25 cellular contexts compared by ENCODE assay signal in genomic region chr21:42338730-42339715, GRCh38. TPM values are rescaled to one million over a fixed set of nuclear protein-coding genes. Genes with fewer than 3 reads are reported as not detected.
DNase-seq lines count a peak whose midpoint lies in the region; ATAC-seq, FAIRE-seq and TF ChIP-seq lines count a peak whose summit lies in the region.
"Had no signal": no experiment of that assay in that cellular context is flagged by ENCODE, and none has a peak within 500 bp of the region (broad histone marks: within the 10 kb centered on the region; RNA-seq: fewer than 3 reads in every experiment).

No MANE protein-coding gene starts in this region.

- 82% methylated on average over 14 of the region's 17 CpGs for WGBS in mesenchymal stem cell
- WGBS in small intestine, 3 donors, result 85 to 91% (median 86%) methylated on average over 17 of the region's 17 CpGs
- 93 to 95% (median 94%) methylated on average over 13 to 17 of the region's 17 CpGs for WGBS in heart left ventricle, 4 donors

- TF ChIP-seq CTCF in heart left ventricle (IDR thresholded peaks at IDR 0.05), result no peak

- H3K14ac ChIP-seq in mesenchymal stem cell (ENCODE audit: low read length in 2 of 2), result no peak overlapping the region

- no peak overlapping the region for H2BK5ac ChIP-seq in mesenchymal stem cell (ENCODE audit: low read depth, low read length, poor library complexity, severe bottlenecking)

- no peak overlapping the region for H4K8ac ChIP-seq in mesenchymal stem cell (ENCODE audit: low read length)

- no peaks in the 10 kb centered on the region for H3K36me3 Mint-ChIP-seq in activated CD4-positive, alpha-beta T cell treated with anti-CD3 and anti-CD28 coated beads, Interleukin-2, amount 10 ng/mL, durations not matched to agents 24 days and 14 days (ENCODE audit: low read depth)
- H3K36me3 Mint-ChIP-seq in activated T-cell treated with anti-CD3 and anti-CD28 coated beads, Interleukin-2, amount 50 U/mL, for 72 hours (ENCODE audit: insufficient read depth in 2 of 2), result peaks cover 0 to 2% of the 10 kb centered on the region in 2 donors

- FAIRE-seq in small intestine (lab: Jason Lieb, UNC) (no peak), GM19239 (lab: Jason Lieb, UNC) (no peak)
- FAIRE-seq: K562, kidney had no signal

- H3K4me2 ChIP-seq in mesenchymal stem cell (ENCODE audit: low read length, poor library complexity, severe bottlenecking), result no peak overlapping the region
- H3K4me2 ChIP-seq: SK-N-SH had no signal

- no peak overlapping the region for H4K91ac ChIP-seq in mesenchymal stem cell (ENCODE audit: low read length)

- TF ChIP-seq POLR2A in heart left ventricle (IDR thresholded peaks at IDR 0.05), result no peak

- H3K4me1 Mint-ChIP-seq in activated CD4-positive, alpha-beta T cell treated with anti-CD3 and anti-CD28 coated beads, Interleukin-2, amount 10 ng/mL, durations not matched to agents 24 days and 14 days, result peaks cover 8% of the 10 kb centered on the region
- peaks cover 32% of the 10 kb centered on the region for H3K4me1 Mint-ChIP-seq in activated T-cell treated with anti-CD3 and anti-CD28 coated beads, Interleukin-2, amount 50 U/mL, for 72 hours (ENCODE audit: low read depth)
- H3K4me1 Mint-ChIP-seq in stimulated activated naive CD8-positive, alpha-beta T cell treated with anti-CD3 and anti-CD28 coated beads, Interleukin-15, amount 100 ng/mL, for 72 hours, result peaks cover 24% of the 10 kb centered on the region

- H3K9me3 ChIP-seq in mesenchymal stem cell (ENCODE audit: control insufficient read depth, low read length) (no peaks in the 10 kb centered on the region), small intestine (ENCODE audit: control insufficient read depth, low read depth) (no peaks in the 10 kb centered on the region), heart left ventricle (no peaks in the 10 kb centered on the region)
- H3K9me3 ChIP-seq: BE2C, SK-N-SH, transverse colon had no signal

- H3K27ac Mint-ChIP-seq in activated CD4-positive, alpha-beta T cell treated with anti-CD3 and anti-CD28 coated beads, Interleukin-2, amount 10 ng/mL, durations not matched to agents 24 days and 14 days, result no peak overlapping the region
- no peak overlapping the region for H3K27ac Mint-ChIP-seq in activated T-cell treated with anti-CD3 and anti-CD28 coated beads, Interleukin-2, amount 50 U/mL, for 72 hours
- no peak overlapping the region for H3K27ac Mint-ChIP-seq in stimulated activated naive CD8-positive, alpha-beta T cell treated with anti-CD3 and anti-CD28 coated beads, Interleukin-15, amount 100 ng/mL, for 72 hours
- H3K27ac Mint-ChIP-seq: activated T-helper 1 cell treated with anti-CD3 and anti-CD28 coated beads, Interleukin-12 subunit alpha, Interleukin-12 subunit beta, Interleukin-2, Interleukin-4 antibody, amounts not matched to agents 30 ng/mL and 10 ng/mL and 1 ng/mL, durations not matched to agents 14 hours and 24 hours and 36 hours had no signal

- no peak overlapping the region for H3K4me3 Mint-ChIP-seq in activated CD4-positive, alpha-beta T cell treated with anti-CD3 and anti-CD28 coated beads, Interleukin-2, amount 10 ng/mL, durations not matched to agents 24 days and 14 days
- peak overlapping the region; percentile 6 to 37 for H3K4me3 Mint-ChIP-seq in activated T-cell treated with anti-CD3 and anti-CD28 coated beads, Interleukin-2, amount 50 U/mL, for 72 hours
- no peak overlapping the region for H3K4me3 Mint-ChIP-seq in stimulated activated naive CD8-positive, alpha-beta T cell treated with anti-CD3 and anti-CD28 coated beads, Interleukin-15, amount 100 ng/mL, for 72 hours
- H3K4me3 Mint-ChIP-seq: activated naive CD8-positive, alpha-beta T cell treated with anti-CD3 and anti-CD28 coated beads, Interleukin-2, amount 50 U/mL, for 24 hours; activated T-helper 1 cell treated with anti-CD3 and anti-CD28 coated beads, Interleukin-12 subunit alpha, Interleukin-12 subunit beta, Interleukin-2, Interleukin-4 antibody, amounts not matched to agents 30 ng/mL and 10 ng/mL and 1 ng/mL, durations not matched to agents 14 hours and 24 hours and 36 hours had no signal

- peaks cover 13% of the 10 kb centered on the region for H3K4me1 ChIP-seq in mesenchymal stem cell (ENCODE audit: control insufficient read depth, insufficient read depth, low read depth, low read length)
- H3K4me1 ChIP-seq in small intestine (ENCODE audit: control insufficient read depth in 2 of 2, insufficient read depth in 1 of 2, low read depth in 1 of 2, low read length in 1 of 2), result no peaks in the 10 kb centered on the region
- H3K4me1 ChIP-seq in heart left ventricle, result peaks cover 0 to 6% (median 0%) of the 10 kb centered on the region in 12 donors
- H3K4me1 ChIP-seq: BE2C had no signal

- H3K9me3 Mint-ChIP-seq in activated CD4-positive, alpha-beta T cell treated with anti-CD3 and anti-CD28 coated beads, Interleukin-2, amount 10 ng/mL, durations not matched to agents 24 days and 14 days, result no peaks in the 10 kb centered on the region
- H3K9me3 Mint-ChIP-seq in activated T-cell treated with anti-CD3 and anti-CD28 coated beads, Interleukin-2, amount 50 U/mL, for 72 hours, result no peaks in the 10 kb centered on the region
- no peaks in the 10 kb centered on the region for H3K9me3 Mint-ChIP-seq in stimulated activated naive CD8-positive, alpha-beta T cell treated with anti-CD3 and anti-CD28 coated beads, Interleukin-15, amount 100 ng/mL, for 72 hours
- H3K9me3 Mint-ChIP-seq: activated naive CD8-positive, alpha-beta T cell treated with anti-CD3 and anti-CD28 coated beads, Interleukin-2, amount 50 U/mL, for 24 hours had no signal

- H3K4me3 ChIP-seq in mesenchymal stem cell (ENCODE audit: insufficient read depth in 1 of 2, low read depth in 1 of 2, low read length in 2 of 2), result no peak overlapping the region
- H3K4me3 ChIP-seq in small intestine (ENCODE audit: low read depth in 1 of 2, low read length in 2 of 2), result no peak overlapping the region
- no peak overlapping the region for H3K4me3 ChIP-seq in heart left ventricle
- H3K4me3 ChIP-seq: GM23248, K562, transverse colon had no signal

- H3K27me3 ChIP-seq in mesenchymal stem cell (ENCODE audit: control insufficient read depth in 1 of 2, insufficient read depth in 1 of 2, low read length in 2 of 2) (peaks cover 0 to 56% of the 10 kb centered on the region in 2 experiments), small intestine (ENCODE audit: control insufficient read depth in 2 of 2, insufficient read depth in 2 of 2, low read length in 2 of 2) (no peaks in the 10 kb centered on the region), heart left ventricle (peaks cover 0 to 25% (median 4%) of the 10 kb centered on the region in 9 donors)

- peak overlapping the region; percentile 8 for H2AK5ac ChIP-seq in mesenchymal stem cell (ENCODE audit: low read length, severe bottlenecking)

- intact Hi-C loops in activated CD4-positive, alpha-beta T cell treated with anti-CD3 and anti-CD28 coated beads, Interleukin-2, amount 10 ng/mL, durations not matched to agents 24 days and 14 days (cut with micrococcal nuclease), result loop anchor here (1.0 kb wide), 1 partner anchor 111 kb away; no protein-coding TSS in a partner anchor
- intact Hi-C loops in heart left ventricle (cut with DNase I), result loop anchor here in 7 of 10 donors (5.0 to 10.0 kb wide), 4 partner anchors 106 to 194 kb away; no protein-coding TSS in a partner anchor

- H3K79me1 ChIP-seq in mesenchymal stem cell (replicated peaks; ENCODE audit: low read length, poor library complexity, severe bottlenecking), result no peaks in the 10 kb centered on the region

- H2BK12ac ChIP-seq in mesenchymal stem cell (ENCODE audit: low read length in 2 of 2), result no peak overlapping the region

- H3K18ac ChIP-seq in mesenchymal stem cell (ENCODE audit: low read depth in 1 of 2, low read length in 2 of 2), result no peak overlapping the region

- H2BK15ac ChIP-seq in mesenchymal stem cell (ENCODE audit: low read depth, poor library complexity, severe bottlenecking), result no peak overlapping the region

- peak; percentile 12 to 19 for DNase-seq in activated CD4-positive, alpha-beta T cell treated with anti-CD3 and anti-CD28 coated beads, Interleukin-2, amount 50 U/mL, for 48 hours
- no peak for DNase-seq in activated CD4-positive, alpha-beta T cell treated with anti-CD3 and anti-CD28 coated beads, Interleukin-2, amount 10 ng/mL, durations not matched to agents 24 days and 14 days
- peak; percentile 30 to 36 for DNase-seq in activated T-cell treated with anti-CD3 and anti-CD28 coated beads, Interleukin-2, amount 50 U/mL, for 72 hours
- DNase-seq in mesenchymal stem cell (no peak), small intestine (no peak), heart left ventricle (no peak), GM19239 (ENCODE audit: insufficient read length, low spot score) (no peak)
- DNase-seq in stimulated activated naive CD8-positive, alpha-beta T cell treated with anti-CD3 and anti-CD28 coated beads, Interleukin-15, amount 100 ng/mL, for 72 hours, result no peak
- DNase-seq: activated CD4-positive, alpha-beta T cell treated with anti-CD3 and anti-CD28 coated beads for 48 hours; activated naive CD8-positive, alpha-beta T cell treated with anti-CD3 and anti-CD28 coated beads, Interleukin-2, amount 50 U/mL, for 24 hours; brain microvascular endothelial cell; Calu3; cortex of kidney; GM23248; RPMI8226; SK-N-SH; stimulated activated CD4-positive, alpha-beta T cell treated with anti-CD3 and anti-CD28 coated beads, Interleukin-12 subunit alpha, Interleukin-12 subunit beta, amount 100 ng/mL, for 4 hours; transverse colon had no signal

- H3K27me3 Mint-ChIP-seq in activated CD4-positive, alpha-beta T cell treated with anti-CD3 and anti-CD28 coated beads, Interleukin-2, amount 10 ng/mL, durations not matched to agents 24 days and 14 days, result peaks cover 12% of the 10 kb centered on the region
- peaks cover 13% of the 10 kb centered on the region for H3K27me3 Mint-ChIP-seq in activated T-cell treated with anti-CD3 and anti-CD28 coated beads, Interleukin-2, amount 50 U/mL, for 72 hours (ENCODE audit: low read depth)
- no peaks in the 10 kb centered on the region for H3K27me3 Mint-ChIP-seq in stimulated activated naive CD8-positive, alpha-beta T cell treated with anti-CD3 and anti-CD28 coated beads, Interleukin-15, amount 100 ng/mL, for 72 hours
- H3K27me3 Mint-ChIP-seq: activated naive CD8-positive, alpha-beta T cell treated with anti-CD3 and anti-CD28 coated beads, Interleukin-2, amount 50 U/mL, for 24 hours had no signal

- H3K23ac ChIP-seq in mesenchymal stem cell (ENCODE audit: low read length in 2 of 2), result no peak overlapping the region

- H3K36me3 ChIP-seq in mesenchymal stem cell (ENCODE audit: control insufficient read depth in 1 of 2, insufficient read depth in 2 of 2, low read depth in 1 of 2, low read length in 2 of 2), result no peaks in the 10 kb centered on the region
- no peaks in the 10 kb centered on the region for H3K36me3 ChIP-seq in small intestine (ENCODE audit: control insufficient read depth in 2 of 2, insufficient read depth in 2 of 2, low read length in 2 of 2)
- H3K36me3 ChIP-seq in heart left ventricle, result no peaks in the 10 kb centered on the region
- H3K36me3 ChIP-seq: BE2C, brain microvascular endothelial cell, transverse colon had no signal

- H2BK120ac ChIP-seq in mesenchymal stem cell (ENCODE audit: low read depth, low read length), result no peak overlapping the region

- ATAC-seq in activated T-cell treated with anti-CD3 and anti-CD28 coated beads, Interleukin-2, amount 50 U/mL, for 72 hours (replicated peaks in 1 of 2), result peak; percentile 84 to 89
- peak; percentile 58 for ATAC-seq in stimulated activated naive CD8-positive, alpha-beta T cell treated with anti-CD3 and anti-CD28 coated beads, Interleukin-15, amount 100 ng/mL, for 72 hours
- no peak for ATAC-seq in heart left ventricle
- ATAC-seq: activated naive CD8-positive, alpha-beta T cell treated with anti-CD3 and anti-CD28 coated beads, Interleukin-2, amount 50 U/mL, for 24 hours had no signal

- no peak overlapping the region for H3K9ac ChIP-seq in mesenchymal stem cell (ENCODE audit: low read length)
- H3K9ac ChIP-seq: GM23248, SK-N-SH had no signal

- no peak overlapping the region for H3K4ac ChIP-seq in mesenchymal stem cell (ENCODE audit: low read depth in 1 of 2, low read length in 2 of 2)

- H2AFZ ChIP-seq in mesenchymal stem cell (ENCODE audit: low read depth, low read length), result no peak overlapping the region

- H3K27ac ChIP-seq in mesenchymal stem cell (ENCODE audit: low read length, poor library complexity, severe bottlenecking), result no peak overlapping the region
- H3K27ac ChIP-seq in small intestine (ENCODE audit: low read depth in 1 of 2, low read length in 1 of 2), result no peak overlapping the region
- no peak overlapping the region for H3K27ac ChIP-seq in heart left ventricle
- H3K27ac ChIP-seq: brain microvascular endothelial cell, GM23248 had no signal

RNA-seq across cellular contexts. Expression of gene TFF2, which starts 11.8 kb away (rescaled TPM):
- not detected in 2 replicates for total RNA-seq in activated CD4-positive, alpha-beta T cell treated with anti-CD3 and anti-CD28 coated beads, Interleukin-2, amount 10 ng/mL, durations not matched to agents 24 days and 14 days
- total RNA-seq in activated T-cell treated with anti-CD3 and anti-CD28 coated beads, Interleukin-2, amount 50 U/mL, for 72 hours, result not detected
- polyA plus RNA-seq in mesenchymal stem cell (2013, experiment 1 of 2), result not detected
- not detected for polyA plus RNA-seq in mesenchymal stem cell (2013, experiment 2 of 2)
- polyA plus RNA-seq in small intestine, result 1 to 10 TPM in 2 of 3 donors, not detected in 1; 1.4 to 5.0 TPM
- not detected for total RNA-seq in heart left ventricle
- not detected for polyA plus RNA-seq in heart left ventricle
- total RNA-seq: A172; activated T-helper 1 cell treated with anti-CD3 and anti-CD28 coated beads, Interleukin-12 subunit alpha, Interleukin-12 subunit beta, Interleukin-2, Interleukin-4 antibody, amounts not matched to agents 30 ng/mL and 10 ng/mL and 1 ng/mL, durations not matched to agents 14 hours and 24 hours and 36 hours; Calu3; fibroblast of villous mesenchyme; GM23248; K562; kidney had no signal
- polyA plus RNA-seq: GM23248, K562, neural cell, SK-N-SH had no signal

RNA-seq across cellular contexts. Expression of gene TFF3, which starts 23.8 kb away (rescaled TPM):
- not detected in 2 replicates for total RNA-seq in activated CD4-positive, alpha-beta T cell treated with anti-CD3 and anti-CD28 coated beads, Interleukin-2, amount 10 ng/mL, durations not matched to agents 24 days and 14 days
- total RNA-seq in activated T-cell treated with anti-CD3 and anti-CD28 coated beads, Interleukin-2, amount 50 U/mL, for 72 hours, result not detected
- not detected for polyA plus RNA-seq in mesenchymal stem cell (2013, experiment 1 of 2)
- polyA plus RNA-seq in mesenchymal stem cell (2013, experiment 2 of 2), result not detected
- 1,000 to 10,000 TPM in 1 of 3 donors, 100 to 1,000 TPM in 2; 758 to 1,395 (median 965) TPM for polyA plus RNA-seq in small intestine
- 10 to 100 TPM in 1 of 9 donors, 1 to 10 TPM in 6, under 1 TPM in 2; 0.75 to 10.8 (median 2.8) TPM for total RNA-seq in heart left ventricle
- polyA plus RNA-seq in heart left ventricle, result 1 to 10 TPM; 3.0 to 3.5 TPM
- total RNA-seq: A172; activated T-helper 1 cell treated with anti-CD3 and anti-CD28 coated beads, Interleukin-12 subunit alpha, Interleukin-12 subunit beta, Interleukin-2, Interleukin-4 antibody, amounts not matched to agents 30 ng/mL and 10 ng/mL and 1 ng/mL, durations not matched to agents 14 hours and 24 hours and 36 hours; Calu3; fibroblast of villous mesenchyme; GM23248 had no signal
- polyA plus RNA-seq: GM23248, K562, neural cell, SK-N-SH had no signal

RNA-seq across cellular contexts. Expression of gene TFF1, which starts 27.3 kb away (rescaled TPM):
- not detected in 2 replicates for total RNA-seq in activated CD4-positive, alpha-beta T cell treated with anti-CD3 and anti-CD28 coated beads, Interleukin-2, amount 10 ng/mL, durations not matched to agents 24 days and 14 days
- total RNA-seq in activated T-cell treated with anti-CD3 and anti-CD28 coated beads, Interleukin-2, amount 50 U/mL, for 72 hours, result 1 to 10 TPM in 1 of 2 donors, under 1 TPM in 1; 0.97 to 1.7 TPM
- polyA plus RNA-seq in mesenchymal stem cell (2013, experiment 1 of 2), result not detected
- polyA plus RNA-seq in mesenchymal stem cell (2013, experiment 2 of 2), result not detected
- polyA plus RNA-seq in small intestine (100 to 1,000 TPM; 130 to 187 (median 144) TPM), heart left ventricle (not detected)
- total RNA-seq in heart left ventricle, result not detected
- total RNA-seq: A172; activated T-helper 1 cell treated with anti-CD3 and anti-CD28 coated beads, Interleukin-12 subunit alpha, Interleukin-12 subunit beta, Interleukin-2, Interleukin-4 antibody, amounts not matched to agents 30 ng/mL and 10 ng/mL and 1 ng/mL, durations not matched to agents 14 hours and 24 hours and 36 hours; Calu3; fibroblast of villous mesenchyme; GM23248; kidney had no signal
- polyA plus RNA-seq: GM23248, K562, neural cell, SK-N-SH had no signal

RNA-seq across cellular contexts. Expression of gene TMPRSS3, which starts 56.8 kb away (rescaled TPM):
- 56.9 and 58.7 TPM in 2 replicates for total RNA-seq in activated CD4-positive, alpha-beta T cell treated with anti-CD3 and anti-CD28 coated beads, Interleukin-2, amount 10 ng/mL, durations not matched to agents 24 days and 14 days
- total RNA-seq in activated T-cell treated with anti-CD3 and anti-CD28 coated beads, Interleukin-2, amount 50 U/mL, for 72 hours, result 10 to 100 TPM; 57.1 to 91.9 TPM
- not detected for polyA plus RNA-seq in mesenchymal stem cell (2013, experiment 1 of 2)
- polyA plus RNA-seq in mesenchymal stem cell (2013, experiment 2 of 2), result not detected
- polyA plus RNA-seq in small intestine, result 1 to 10 TPM; 1.1 to 9.2 (median 1.1) TPM
- total RNA-seq in heart left ventricle, result 1 to 10 TPM in 1 of 9 donors, under 1 TPM in 1, not detected in 7; 0.59 to 2.7 TPM
- not detected for polyA plus RNA-seq in heart left ventricle
- total RNA-seq: fibroblast of villous mesenchyme, GM23248, K562 had no signal
- polyA plus RNA-seq: GM23248, SK-N-SH had no signal

Comparison
In these comparisons a context has a peak if more than half of its experiments do, and no peak if none do; other contexts are left out.
1. DNase-seq: peak in activated CD4-positive, alpha-beta T cell treated with anti-CD3 and anti-CD28 coated beads, Interleukin-2, amount 50 U/mL, for 48 hours (2 of 2) and activated T-cell treated with anti-CD3 and anti-CD28 coated beads, Interleukin-2, amount 50 U/mL, for 72 hours (2 of 2); none in activated CD4-positive, alpha-beta T cell treated with anti-CD3 and anti-CD28 coated beads, Interleukin-2, amount 10 ng/mL, durations not matched to agents 24 days and 14 days (single experiment), mesenchymal stem cell (single experiment), stimulated activated naive CD8-positive, alpha-beta T cell treated with anti-CD3 and anti-CD28 coated beads, Interleukin-15, amount 100 ng/mL, for 72 hours (0 of 2), small intestine (single experiment), heart left ventricle (0 of 5) and GM19239 (single experiment).
2. H3K4me3 Mint-ChIP-seq: peak in activated T-cell treated with anti-CD3 and anti-CD28 coated beads, Interleukin-2, amount 50 U/mL, for 72 hours (2 of 2); none in activated CD4-positive, alpha-beta T cell treated with anti-CD3 and anti-CD28 coated beads, Interleukin-2, amount 10 ng/mL, durations not matched to agents 24 days and 14 days (single experiment) and stimulated activated naive CD8-positive, alpha-beta T cell treated with anti-CD3 and anti-CD28 coated beads, Interleukin-15, amount 100 ng/mL, for 72 hours (0 of 2).
3. ATAC-seq: peak in activated T-cell treated with anti-CD3 and anti-CD28 coated beads, Interleukin-2, amount 50 U/mL, for 72 hours (2 of 2) and stimulated activated naive CD8-positive, alpha-beta T cell treated with anti-CD3 and anti-CD28 coated beads, Interleukin-15, amount 100 ng/mL, for 72 hours (single experiment); none in heart left ventricle (0 of 4).